18 cellular contexts compared by ENCODE assay signal in genomic region chr10:48418189-48418588, GRCh38.
DNase-seq lines count a peak whose midpoint lies in the region; TF ChIP-seq lines count a peak whose summit lies in the region.
"Had no signal": no experiment of that assay in that cellular context is flagged by ENCODE, and none has a peak within 500 bp of the region (broad histone marks: within the 10 kb centered on the region; RNA-seq: fewer than 3 reads in every experiment).

No MANE protein-coding gene starts in this region.

- TF ChIP-seq POLR2A in thyroid gland (IDR thresholded peaks at IDR 0.05), result no peak

- H3K27me3 Mint-ChIP-seq in T-helper 2 cell treated with Interferon-gamma antibody and Interleukin-4, amounts not matched to agents 5 μg/mL and 100 μg/mL, for 36 hours (ENCODE audit: low read depth), result no peaks in the 10 kb centered on the region
- H3K27me3 Mint-ChIP-seq: CD8-positive, alpha-beta memory T cell had no signal

- TF ChIP-seq CTCF in thyroid gland (IDR thresholded peaks at IDR 0.05), result no peak

- H3K4me1 ChIP-seq in thyroid gland, result peaks cover 20 to 22% of the 10 kb centered on the region in 2 donors
- H3K4me1 ChIP-seq: BLaER1 had no signal

- H3K27me3 ChIP-seq in thyroid gland, result no peaks in the 10 kb centered on the region
- H3K27me3 ChIP-seq: BLaER1 had no signal

- H3K4me3 ChIP-seq in thyroid gland (replicated peaks in 1 of 3), result no peak overlapping the region
- H3K4me3 ChIP-seq: BLaER1 had no signal

- WGBS in thyroid gland, 2 donors, result 73 to 74% methylated on average over 4 of the region's 4 CpGs

- no peak overlapping the region for H3K4me3 Mint-ChIP-seq in T-helper 2 cell treated with Interferon-gamma antibody and Interleukin-4, amounts not matched to agents 5 μg/mL and 100 μg/mL, for 36 hours

- H3K4me1 Mint-ChIP-seq in T-helper 2 cell treated with Interferon-gamma antibody and Interleukin-4, amounts not matched to agents 5 μg/mL and 100 μg/mL, for 36 hours (ENCODE audit: low read depth), result peaks cover 1% of the 10 kb centered on the region

- no peak overlapping the region for H3K27ac Mint-ChIP-seq in T-helper 2 cell treated with Interferon-gamma antibody and Interleukin-4, amounts not matched to agents 5 μg/mL and 100 μg/mL, for 36 hours

- intact Hi-C loops in thyroid gland (cut with DNase I), result no loop called here

- no peaks in the 10 kb centered on the region for H3K36me3 ChIP-seq in thyroid gland

- H3K36me3 Mint-ChIP-seq in T-helper 2 cell treated with Interferon-gamma antibody and Interleukin-4, amounts not matched to agents 5 μg/mL and 100 μg/mL, for 36 hours (ENCODE audit: low read depth), result peaks cover 10% of the 10 kb centered on the region

- H3K27ac ChIP-seq in thyroid gland, result peak overlapping the region; percentile 11 to 26 (median 14)
- H3K27ac ChIP-seq: 22Rv1, BLaER1, HL-60 had no signal

- DNase-seq in NCI-H82 (lab: John Stamatoyannopoulos, UW) (peak; percentile 29), NCI-H82 treated with DMSO at 0.1 percent for 48 hours (lab: John Stamatoyannopoulos, UW; ENCODE audit: unreplicated experiment) (no peak), Kasumi-1 (lab: John Stamatoyannopoulos, UW) (peak; percentile 68 to 69), medulla oblongata (ENCODE audit: extremely low spot score) (peak; percentile 40), thyroid gland (no peak), GF-D8 (lab: John Stamatoyannopoulos, UW) (no peak)
- no peak for DNase-seq in T-helper 2 cell treated with Interferon-gamma antibody and Interleukin-4, amounts not matched to agents 5 μg/mL and 100 μg/mL, for 36 hours (ENCODE audit: low spot score)
- no peak for DNase-seq in activated naive CD4-positive, alpha-beta T cell treated with Interleukin-2 at 50 U/mL for 16 hours
- DNase-seq: CD8-positive, alpha-beta memory T cell; EL; NCI-H1436; NCI-H2029; NCI-H2171; NCI-H446 treated with DMSO at 0.1 percent for 48 hours; NCI-H748 treated with DMSO at 0.1 percent for 48 hours had no signal

- no peaks in the 10 kb centered on the region for H3K9me3 ChIP-seq in thyroid gland
- H3K9me3 ChIP-seq: BLaER1 had no signal

- H3K9me3 Mint-ChIP-seq in T-helper 2 cell treated with Interferon-gamma antibody and Interleukin-4, amounts not matched to agents 5 μg/mL and 100 μg/mL, for 36 hours, result peaks cover under 1% of the 10 kb centered on the region

Comparison
In these comparisons a context has a peak if more than half of its experiments do, and no peak if none do; other contexts are left out.
1. DNase-seq: peak in NCI-H82 (single experiment), Kasumi-1 (2 of 2) and medulla oblongata (single experiment); none in NCI-H82 treated with DMSO at 0.1 percent for 48 hours (single experiment), thyroid gland (0 of 2), GF-D8 (single experiment), T-helper 2 cell treated with Interferon-gamma antibody and Interleukin-4, amounts not matched to agents 5 μg/mL and 100 μg/mL, for 36 hours (single experiment) and activated naive CD4-positive, alpha-beta T cell treated with Interleukin-2 at 50 U/mL for 16 hours (single experiment).